ENCODE assay signal across 23 cellular contexts in the genomic region with DNA sequence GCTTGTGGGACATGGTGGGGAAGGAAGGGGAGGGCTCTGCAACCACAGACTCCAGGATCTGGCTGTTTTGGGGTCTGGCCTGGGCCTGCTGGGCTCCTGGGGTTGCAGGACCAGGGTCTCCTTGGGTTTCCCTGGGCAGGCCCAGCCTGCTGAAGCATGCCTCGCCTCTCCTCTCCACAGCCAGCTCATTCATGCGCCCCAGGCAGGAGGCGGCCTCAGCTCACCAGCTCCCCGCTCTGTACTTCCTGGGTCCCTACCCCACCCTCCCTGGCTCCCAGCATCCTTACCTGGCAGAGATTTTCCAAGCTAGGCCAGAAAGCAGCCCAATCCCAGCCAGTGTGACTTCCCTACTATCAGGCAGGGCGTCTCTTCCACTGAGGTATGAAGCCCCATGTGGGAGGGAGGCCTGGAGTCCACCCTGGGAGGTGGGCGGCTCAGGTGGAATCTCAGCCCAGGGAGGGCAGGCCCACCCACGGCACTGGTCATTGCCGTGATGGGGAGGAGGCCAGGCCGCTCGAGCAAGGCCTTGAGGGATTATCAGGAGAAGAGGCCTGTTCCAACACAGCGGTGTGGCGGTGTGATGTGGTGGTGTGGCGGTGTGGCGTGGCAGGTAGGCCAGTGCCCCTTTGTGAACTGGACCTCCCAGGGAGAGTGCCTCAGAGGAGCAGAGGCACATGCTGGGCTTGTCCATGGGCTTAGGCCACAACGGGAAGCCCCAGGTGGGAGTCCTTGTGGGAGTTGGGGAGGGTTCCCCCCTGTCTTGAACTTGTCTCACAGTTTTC.
DNase-seq lines count a peak whose midpoint lies in the region; ATAC-seq and TF ChIP-seq lines count a peak whose summit lies in the region.
"Had no signal": no experiment of that assay in that cellular context is flagged by ENCODE, and none has a peak within 500 bp of the region (broad histone marks: within the 10 kb centered on the region; RNA-seq: fewer than 3 reads in every experiment).

No MANE protein-coding gene starts in this region.

- H4K20me1 ChIP-seq in MM.1S (ENCODE audit: insufficient read depth, low read length): no peaks in the 10 kb centered on the region

- H3K9me3 ChIP-seq in heart left ventricle (no peaks in the 10 kb centered on the region), esophagus (ENCODE audit: control insufficient read depth in 2 of 2, insufficient read depth in 1 of 2, low read depth in 1 of 2, low read length in 1 of 2) (no peaks in the 10 kb centered on the region), ovary (no peaks in the 10 kb centered on the region), upper lobe of right lung (no peaks in the 10 kb centered on the region), MM.1S (replicated peaks; ENCODE audit: insufficient read depth, low read length) (no peaks in the 10 kb centered on the region)
- H3K9me3 ChIP-seq: HAP-1, mucosa of descending colon had no signal

- DNase-seq in heart left ventricle (peak in 1 of 5 donors; percentile 40), Right ventricle myocardium superior (no peak), ovary (peak in 3 of 5 donors; percentile 63 to 70 (median 63)), upper lobe of right lung (no peak), MM.1S (no peak), Kasumi-1 (lab: John Stamatoyannopoulos, UW) (no peak)
- DNase-seq: activated CD8-positive, alpha-beta memory T cell treated with anti-CD3 and anti-CD28 coated beads for 24 hours; activated naive CD4-positive, alpha-beta T cell treated with anti-CD3 and anti-CD28 coated beads, Interleukin-2, amount 10 ng/mL, durations not matched to agents 7 days and 5 days; activated T-cell treated with anti-CD3 and anti-CD28 coated beads, Interleukin-2, amount 50 U/mL, for 72 hours; AML-193; amygdala; effector CD4-positive, alpha-beta T cell; NCI-H1092 treated with DMSO at 0.1 percent for 48 hours; NCI-H1930; NCI-H226; NCI-H82; nephron progenitor cell; SHP77 treated with DMSO at 0.1 percent for 48 hours had no signal

- TF ChIP-seq EP300 in ovary (IDR thresholded peaks at IDR 0.05): no peak

- intact Hi-C loops in heart left ventricle (cut with DNase I): loop anchor here in 1 of 10 donors (5.0 kb wide), 2 partner anchors 102 to 227 kb away; no protein-coding TSS in a partner anchor
- intact Hi-C loops in Right ventricle myocardium superior (cut with DNase I): loop anchor here (10.0 kb wide), 1 partner anchor 240 kb away; no protein-coding TSS in a partner anchor
- intact Hi-C loops in ovary (cut with DNase I): no loop called here
- intact Hi-C loops in upper lobe of right lung (cut with DNase I): no loop called here

- TF ChIP-seq POLR2A in heart left ventricle (IDR thresholded peaks at IDR 0.05) (no peak), ovary (IDR thresholded peaks at IDR 0.05) (no peak)

- H3K79me2 ChIP-seq in MM.1S (ENCODE audit: low read length): no peaks in the 10 kb centered on the region

- H3K9me2 ChIP-seq in MM.1S (replicated peaks; ENCODE audit: insufficient read depth, low read length): no peaks in the 10 kb centered on the region

- 86 to 92% (median 91%) methylated on average over 10 to 15 of the region's 15 CpGs for WGBS in heart left ventricle, 4 donors
- 59 to 69% methylated on average over 14 to 15 of the region's 15 CpGs for WGBS in esophagus, 2 donors
- WGBS in ovary, 3 donors: 65 to 68% (median 67%) methylated on average over 15 of the region's 15 CpGs

- H3K9ac ChIP-seq in MM.1S (ENCODE audit: low read length): no peak overlapping the region

- no peaks in the 10 kb centered on the region for H3F3A ChIP-seq in MM.1S (ENCODE audit: insufficient read depth, low read length)

- ATAC-seq in heart left ventricle (no peak), Right ventricle myocardium superior (ENCODE audit: poor library complexity) (no peak), upper lobe of right lung (no peak), HG03108 (IDR thresholded peaks at IDR 0.05; ENCODE audit: unreplicated experiment) (no peak)
- ATAC-seq: activated T-cell treated with anti-CD3 and anti-CD28 coated beads, Interleukin-2, amount 50 U/mL, for 72 hours; mucosa of descending colon; stimulated activated memory B cell treated with anti-CD40 and anti-IgM and Interleukin-4, amounts not matched to agents 10 μg/mL and 1 μg/mL and 100 μg/mL, for 72 hours had no signal

- H3K27me3 ChIP-seq in heart left ventricle (no peaks in the 10 kb centered on the region), esophagus (ENCODE audit: control insufficient read depth in 1 of 2, insufficient read depth in 2 of 2, low read length in 2 of 2) (no peaks in the 10 kb centered on the region), ovary (no peaks in the 10 kb centered on the region), upper lobe of right lung (no peaks in the 10 kb centered on the region), MM.1S (replicated peaks; ENCODE audit: insufficient read depth, low read length) (no peaks in the 10 kb centered on the region)

- TF ChIP-seq CTCF in heart left ventricle (IDR thresholded peaks at IDR 0.05) (no peak), ovary (IDR thresholded peaks at IDR 0.05) (no peak), upper lobe of right lung (IDR thresholded peaks at IDR 0.05) (no peak), MM.1S (IDR thresholded peaks at IDR 0.05; ENCODE audit: low read length) (no peak)

- H2AFZ ChIP-seq in MM.1S (ENCODE audit: low read length): no peak overlapping the region

- H3K4me2 ChIP-seq in MM.1S (ENCODE audit: low read depth, low read length): no peak overlapping the region

- H3K36me3 ChIP-seq in heart left ventricle (peaks cover 0 to 31% (median 28%) of the 10 kb centered on the region in 9 donors), esophagus (ENCODE audit: control insufficient read depth in 2 of 2, insufficient read depth in 2 of 2, low read length in 1 of 2) (peaks cover 8 to 30% of the 10 kb centered on the region in 2 donors), ovary (no peaks in the 10 kb centered on the region), upper lobe of right lung (peaks cover 21% of the 10 kb centered on the region), MM.1S (replicated peaks; ENCODE audit: insufficient read depth, low read length) (no peaks in the 10 kb centered on the region)

- H3K4me1 ChIP-seq in heart left ventricle (peaks cover 29 to 84% (median 73%) of the 10 kb centered on the region in 12 donors), esophagus (ENCODE audit: control insufficient read depth in 2 of 2, insufficient read depth in 2 of 2, low read length in 1 of 2) (peaks cover 9 to 33% of the 10 kb centered on the region in 2 donors), ovary (ENCODE audit: insufficient read depth) (peaks cover 48% of the 10 kb centered on the region), upper lobe of right lung (peaks cover 40% of the 10 kb centered on the region), MM.1S (ENCODE audit: low read length) (no peaks in the 10 kb centered on the region)
- H3K4me1 ChIP-seq: HAP-1 had no signal

- peak overlapping the region in 8 of 12 donors; percentile 3 to 86 (median 42) for H3K27ac ChIP-seq in heart left ventricle
- peak overlapping the region; percentile 3 to 25 for H3K27ac ChIP-seq in esophagus (ENCODE audit: low read depth in 2 of 2, low read length in 1 of 2)
- H3K27ac ChIP-seq in ovary: peak overlapping the region; percentile 24 to 68
- peak overlapping the region; percentile 72 for H3K27ac ChIP-seq in upper lobe of right lung
- H3K27ac ChIP-seq in MM.1S (ENCODE audit: low read length): no peak overlapping the region

- H3K4me3 ChIP-seq in heart left ventricle (no peak overlapping the region), esophagus (ENCODE audit: low read depth in 1 of 2, low read length in 2 of 2) (no peak overlapping the region), ovary (no peak overlapping the region), upper lobe of right lung (no peak overlapping the region), MM.1S (ENCODE audit: low read length) (no peak overlapping the region)
- H3K4me3 ChIP-seq: HAP-1, mucosa of descending colon had no signal

Comparison
In these comparisons a context has a peak if more than half of its experiments do, and no peak if none do; other contexts are left out.
1. DNase-seq: peak in ovary (3 of 5); none in Right ventricle myocardium superior (single experiment), upper lobe of right lung (single experiment), MM.1S (single experiment) and Kasumi-1 (0 of 2).